ENCODE assay signal across 20 cellular contexts in the genomic region with DNA sequence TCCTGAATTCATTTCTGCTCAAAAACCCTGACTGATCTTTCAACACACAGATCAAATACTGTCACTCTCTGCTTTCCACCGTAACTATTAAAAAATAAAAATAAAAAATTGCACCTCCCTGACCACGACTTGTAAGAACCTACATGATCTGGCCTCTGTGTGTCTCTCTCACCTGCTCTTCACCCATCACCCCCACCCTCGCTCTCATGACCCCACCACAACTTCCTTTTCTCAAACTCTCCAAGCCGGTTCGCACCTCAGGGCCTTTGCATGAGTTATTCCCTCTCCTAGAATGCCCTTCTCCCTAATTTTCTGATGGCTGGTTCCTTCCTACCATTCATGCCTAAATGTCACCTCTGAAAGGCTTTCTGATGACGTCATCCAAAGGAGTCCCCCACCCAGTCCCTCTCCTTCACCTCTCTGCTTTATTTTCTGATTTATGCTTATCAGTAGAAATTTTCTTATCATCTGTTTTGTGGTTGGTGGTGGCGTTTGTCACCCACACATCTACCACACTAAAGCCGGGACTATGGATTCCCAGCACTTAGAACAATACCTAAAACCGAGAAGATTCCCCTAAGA. TPM values are rescaled to one million over a fixed set of nuclear protein-coding genes. Genes with fewer than 3 reads are reported as not detected.
DNase-seq lines count a peak whose midpoint lies in the region; ATAC-seq, FAIRE-seq and TF ChIP-seq lines count a peak whose summit lies in the region.
"Had no signal": no experiment of that assay in that cellular context is flagged by ENCODE, and none has a peak within 500 bp of the region (broad histone marks: within the 10 kb centered on the region; RNA-seq: fewer than 3 reads in every experiment).

No MANE protein-coding gene starts in this region.

- H3K27ac Mint-ChIP-seq in HFFc6 = peak overlapping the region; percentile 25; the same call in 1 of the 2 replicates
- H3K27ac Mint-ChIP-seq: CD8-positive, alpha-beta T cell had no signal

- no peak overlapping the region for H2AFZ ChIP-seq in GM12878 (ENCODE audit: control insufficient read depth, low read depth, low read length)
- H2AFZ ChIP-seq in HepG2 (ENCODE audit: low read length) = no peak overlapping the region

- ATAC-seq in GM12878 (peak; percentile 52; the same call in 2 of the 3 replicates), HepG2 (peak; percentile 19), heart left ventricle (no peak)
- ATAC-seq: CD8-positive, alpha-beta T cell had no signal

- 38% methylated on average over 9 of the region's 9 CpGs for WGBS in GM12878 (ENCODE audit: insufficient coverage, insufficient replicate concordance, low lambda C conversion rate, missing lambda C conversion rate)
- WGBS in HepG2 (ENCODE audit: low lambda C conversion rate) = 93% methylated on average over 9 of the region's 9 CpGs
- 79 to 84% (median 81%) methylated on average over 9 of the region's 9 CpGs for WGBS in heart left ventricle, 4 donors

- H3K36me3 Mint-ChIP-seq in HFFc6 (ENCODE audit: low read depth) = peaks cover 12% of the 10 kb centered on the region
- H3K36me3 Mint-ChIP-seq: CD8-positive, alpha-beta T cell had no signal

- no peak overlapping the region for H3K4me3 Mint-ChIP-seq in HFFc6
- H3K4me3 Mint-ChIP-seq: CD8-positive, alpha-beta T cell had no signal

- DNase-seq in HFFc6 (no peak), GM12878 (ENCODE audit: low read depth, low spot score) (no peak), HepG2 (ENCODE audit: low spot score) (no peak), NCI-H146 (lab: John Stamatoyannopoulos, UW) (no peak), heart left ventricle (no peak), Ammon's horn (ENCODE audit: low spot score) (no peak)
- DNase-seq: Calu3; CD8-positive, alpha-beta T cell; DMS79; KBM-7; NCI-H1105; NCI-H1694 treated with DMSO at 0.1 percent for 48 hours; NCI-H2107; NCI-H2227 treated with DMSO at 0.1 percent for 48 hours; NCI-H510A treated with DMSO at 0.1 percent for 48 hours had no signal

- no peak overlapping the region for H3K4me2 ChIP-seq in GM12878 (ENCODE audit: control insufficient read depth, insufficient read depth)
- peak overlapping the region; percentile 43; the same call in 1 of the 2 replicates for H3K4me2 ChIP-seq in HepG2 (ENCODE audit: low read depth, low read length)
- H3K4me2 ChIP-seq: BLaER1 treated with 17β-estradiol and CSF1 and Interleukin-3, amounts not matched to agents 10 nM and 100 nM had no signal

- no peaks in the 10 kb centered on the region for H3K27me3 Mint-ChIP-seq in HFFc6 (ENCODE audit: insufficient read depth)

- CTCF ChIA-PET in GM12878 (lab: Yijun Ruan, JAX) = interaction anchor here (1.2 kb wide), 2 partner anchors 174 to 301 kb away, joined by 3 to 6 read pairs; no protein-coding TSS in a partner anchor
- CTCF ChIA-PET in HepG2 (lab: Yijun Ruan, JAX; ENCODE audit: low intra/inter-chr PET ratio, low total read pairs) = interaction anchor here (1.1 kb wide), 1 partner anchor 174 kb away, joined by 3 read pairs; no protein-coding TSS in a partner anchor

- in situ Hi-C loops in GM12878 (cut with MboI) = no loop called here
- in situ Hi-C loops in HepG2 (cut with HindIII; ENCODE audit: extremely low pct_ligation_motif_present, low pct_unique_long_range_greater_than_20kb) = loop anchor here (25.0 kb wide), 1 partner anchor 339 kb away; no protein-coding TSS in a partner anchor

- intact Hi-C loops in GM12878 (cut with micrococcal nuclease; ENCODE audit: unreplicated experiment) = no loop called here
- intact Hi-C loops in HepG2 (cut with micrococcal nuclease; ENCODE audit: unreplicated experiment) = loop anchor here (1.0 to 10.0 kb wide), 3 partner anchors 8 to 303 kb away; no protein-coding TSS in a partner anchor
- intact Hi-C loops in heart left ventricle (cut with DNase I) = loop anchor here in 4 of 10 donors (5.0 to 10.0 kb wide), 2 partner anchors 47 to 54 kb away; no protein-coding TSS in a partner anchor

- H3K36me3 ChIP-seq in GM12878 (ENCODE audit: control insufficient read depth in 2 of 2, insufficient read depth in 2 of 2, low read length in 1 of 2) (no peaks in the 10 kb centered on the region), HepG2 (replicated peaks in 1 of 2; ENCODE audit: control insufficient read depth in 1 of 2, insufficient read depth in 2 of 2, low read length in 2 of 2) (peaks cover 11 to 42% of the 10 kb centered on the region in 2 experiments), heart left ventricle (no peaks in the 10 kb centered on the region)

- TF ChIP-seq EP300 in GM12878 (IDR thresholded peaks at IDR 0.05; ENCODE audit: borderline replicate concordance in 1 of 2, control insufficient read depth in 1 of 2, low read depth in 2 of 2, low read length in 2 of 2) (no peak), HepG2 (IDR thresholded peaks at IDR 0.05; ENCODE audit: low read depth in 2 of 2, low read length in 2 of 2) (no peak), HepG2 (CRISPR knock-in tag; IDR thresholded peaks at IDR 0.05; ENCODE audit: borderline replicate concordance) (no peak)

- no peaks in the 10 kb centered on the region; the same call in 2 of the 3 replicates for H3K9me3 ChIP-seq in GM12878 (replicated peaks; ENCODE audit: control insufficient read depth, insufficient read depth, low read length)
- H3K9me3 ChIP-seq in HepG2 (ENCODE audit: low read length) = no peaks in the 10 kb centered on the region
- no peaks in the 10 kb centered on the region for H3K9me3 ChIP-seq in heart left ventricle

- POLR2A ChIA-PET in GM12878 (lab: Charles Lee) (no interaction called here), HepG2 (lab: Yijun Ruan, JAX) (interaction anchor here (1.0 to 4.8 kb wide), 4 partner anchors 9 to 87 kb away, joined by 3 to 48 read pairs (median 4); a partner anchor contains a TSS)

- no peak overlapping the region for H3K27ac ChIP-seq in GM12878 (ENCODE audit: control insufficient read depth, insufficient read depth)
- peak overlapping the region; percentile 5 for H3K27ac ChIP-seq in HepG2 (ENCODE audit: extremely low read length, insufficient read depth, low read length)
- peak overlapping the region; percentile 90 for H3K27ac ChIP-seq in temporal lobe (ENCODE audit: low read depth, low read length)
- H3K27ac ChIP-seq in heart left ventricle = no peak overlapping the region
- H3K27ac ChIP-seq: BLaER1 treated with 17β-estradiol and CSF1 and Interleukin-3, amounts not matched to agents 10 nM and 100 nM; SK-N-MC had no signal

- RAD21 ChIA-PET in GM12878 (lab: Charles Lee; ENCODE audit: unreplicated experiment) = interaction anchor here (1.4 kb wide), 1 partner anchor 112 kb away, joined by 3 read pairs; no protein-coding TSS in a partner anchor

- SMC1A ChIA-PET in GM12878 (lab: Charles Lee; ENCODE audit: uncharacterized antibody, unreplicated experiment) = interaction anchor here (0.6 to 1.4 kb wide), 3 partner anchors 12 to 172 kb away, joined by 3 to 4 read pairs (median 3); no protein-coding TSS in a partner anchor

- H3K4me1 ChIP-seq in GM12878 (ENCODE audit: control insufficient read depth, insufficient read depth, low read length) = no peaks in the 10 kb centered on the region
- H3K4me1 ChIP-seq in HepG2 (ENCODE audit: insufficient read depth, low read length) = peaks cover 80% of the 10 kb centered on the region
- peaks cover 0 to 34% (median 9%) of the 10 kb centered on the region in 12 donors for H3K4me1 ChIP-seq in heart left ventricle

- H3K79me2 ChIP-seq in GM12878 (ENCODE audit: control insufficient read depth, insufficient read depth, low read length) (no peaks in the 10 kb centered on the region), HepG2 (ENCODE audit: insufficient read depth, low read length) (peaks cover 95% of the 10 kb centered on the region)

- H4K20me1 ChIP-seq in GM12878 (ENCODE audit: control insufficient read depth, insufficient read depth) = no peaks in the 10 kb centered on the region
- peaks cover 60% of the 10 kb centered on the region for H4K20me1 ChIP-seq in HepG2 (ENCODE audit: insufficient read depth, low read length)

- TF ChIP-seq POLR2A in GM12878 (IDR thresholded peaks at IDR 0.05; ENCODE audit: low read depth, low read length) (no peak), HepG2 (IDR thresholded peaks at IDR 0.05; ENCODE audit: insufficient read depth in 1 of 2, low read depth in 2 of 2, low read length in 2 of 2) (no peak), heart left ventricle (IDR thresholded peaks at IDR 0.05) (no peak)

- H3K9me3 Mint-ChIP-seq in HFFc6 = no peaks in the 10 kb centered on the region
- H3K9me3 Mint-ChIP-seq: CD8-positive, alpha-beta T cell had no signal

- BruUV-seq in GM12878 (replicated peaks; lab: Mats Ljungman, UMichigan) = no TSS peak
- BruUV-seq in HepG2 (replicated peaks; lab: Mats Ljungman, UMichigan) = no TSS peak

- TF ChIP-seq RAD21 in GM12878 (IDR thresholded peaks at IDR 0.05; ENCODE audit: insufficient read depth, low read depth, low read length) (no peak), HepG2 (CRISPR knock-in tag; IDR thresholded peaks at IDR 0.05) (no peak)

- H3K4me1 Mint-ChIP-seq in HFFc6 (ENCODE audit: low read depth) = peaks cover 18% of the 10 kb centered on the region

- H3K27me3 ChIP-seq in GM12878 (replicated peaks in 1 of 2; ENCODE audit: control insufficient read depth in 2 of 2, insufficient read depth in 2 of 2, low read length in 1 of 2) (0 out of 4 replicates have a peak, but pooled peaks cover 0 to 1% of the 10 kb centered on the region in 2 experiments), HepG2 (ENCODE audit: control insufficient read depth in 1 of 2, insufficient read depth in 2 of 2, low read length in 2 of 2) (no peaks in the 10 kb centered on the region), heart left ventricle (no peaks in the 10 kb centered on the region)
- H3K27me3 ChIP-seq: BLaER1 treated with 17β-estradiol and CSF1 and Interleukin-3, amounts not matched to agents 10 nM and 100 nM had no signal

- TF ChIP-seq CTCF in HFFc6 (IDR thresholded peaks at IDR 0.05) = no peak
- TF ChIP-seq CTCF in GM12878 (IDR thresholded peaks at IDR 0.05 in 2 of 3, conservative IDR thresholded peaks at IDR 0.05 in 1 of 3; ENCODE audit: control insufficient read depth in 2 of 3, extremely low read depth in 1 of 3, insufficient read depth in 1 of 3, low read depth in 3 of 3, low read length in 3 of 3) = no peak
- TF ChIP-seq CTCF in HepG2 (CRISPR knock-in tag; IDR thresholded peaks at IDR 0.05) = no peak
- no peak for TF ChIP-seq CTCF in heart left ventricle (IDR thresholded peaks at IDR 0.05)

- FAIRE-seq in GM12878 (lab: Jason Lieb, UNC) (no peak), HepG2 (lab: Jason Lieb, UNC) (no peak)
- FAIRE-seq: H54 had no signal

- H3K9ac ChIP-seq in GM12878 (ENCODE audit: control insufficient read depth, insufficient read depth, low read length) (no peak overlapping the region), HepG2 (ENCODE audit: insufficient read depth, low read depth, low read length) (no peak overlapping the region)
- H3K9ac ChIP-seq: BLaER1 treated with 17β-estradiol and CSF1 and Interleukin-3, amounts not matched to agents 10 nM and 100 nM had no signal

- no peak overlapping the region for H3K4me3 ChIP-seq in GM12878
- no peak overlapping the region for H3K4me3 ChIP-seq in HepG2 (replicated peaks in 1 of 3; ENCODE audit: insufficient read depth in 1 of 3, low read depth in 2 of 3, low read length in 3 of 3)
- no peak overlapping the region for H3K4me3 ChIP-seq in heart left ventricle
- H3K4me3 ChIP-seq: BLaER1 treated with 17β-estradiol and CSF1 and Interleukin-3, amounts not matched to agents 10 nM and 100 nM; SK-N-MC had no signal

RNA-seq across cellular contexts. Expression of a gene that starts 9.1 kb away (rescaled TPM):
- 10 to 100 TPM; 15.3 to 21.7 (median 18.7) TPM for total RNA-seq in HFFc6 (2021; fragmentation: NEBNext Ultra II Directional; extraction: Animal tissue kit (Norgen Biotek cat#: 25700))
- 1.1 and 1.3 TPM in 2 replicates for total RNA-seq in GM12878 (2013; cell fraction: nucleolus; rRNA removed)
- total RNA-seq in GM12878 (2014; rRNA removed) = under 0.01 and 0.05 TPM in 2 replicates
- total RNA-seq in GM12878 (2014; rRNA removed; fragmentation: Illumina TruSeq; extraction: Trizol) = 0.05 and 0.13 TPM in 2 replicates
- total RNA-seq in GM12878 (2021) = 0.11 and 0.31 TPM in 2 replicates
- polyA plus RNA-seq in GM12878 (2011; ENCODE audit: low read depth) = 0.12 TPM
- polyA plus RNA-seq in GM12878 (2011; rRNA removed) = 0.48 and 0.66 TPM in 2 replicates
- 0.48 and 0.72 TPM in 2 replicates for polyA plus RNA-seq in GM12878 (2011; cell fraction: cytosol; rRNA removed)
- 0.22 and 0.88 TPM in 2 replicates for polyA plus RNA-seq in GM12878 (2011; cell fraction: nucleus; rRNA removed)
- polyA plus RNA-seq in GM12878 (2012) = 0.41 and 0.66 TPM in 2 replicates
- 0.13 TPM in 1 of 2 replicates, not detected in the other for polyA plus RNA-seq in GM12878 (2014; fragmentation: Illumina TruSeq; extraction: Trizol)
- polyA plus RNA-seq in GM12878 (2014; fragmentation: Nextera tagmentation; extraction: Ambion mirVana) = under 1 TPM; 0.02 to 0.05 TPM
- polyA plus RNA-seq in GM12878 (2014; rRNA removed) = 0.10 TPM in 1 of 2 replicates, not detected in the other
- polyA plus RNA-seq in GM12878 (2016; fragmentation: Nextera tagmentation; extraction: Ambion mirVana) = not detected
- 0.73 and 0.77 TPM in 2 replicates for polyA minus RNA-seq in GM12878 (2011; rRNA and poly(A)+ RNA removed)
- 0.31 and 0.67 TPM in 2 replicates for polyA minus RNA-seq in GM12878 (2011; cell fraction: cytosol; rRNA and poly(A)+ RNA removed)
- polyA minus RNA-seq in GM12878 (2011; cell fraction: nucleus; rRNA and poly(A)+ RNA removed) = 0.12 and 0.19 TPM in 2 replicates
- total RNA-seq in HepG2 (2016; rRNA removed; fragmentation: Illumina TruSeq; extraction: Trizol) = 38.3 and 38.6 TPM in 2 replicates
- total RNA-seq in HepG2 (2016; cell fraction: cytosol; rRNA removed; fragmentation: Illumina TruSeq; extraction: Trizol; ENCODE audit: low read depth) = 18.4 and 19.1 TPM in 2 replicates
- total RNA-seq in HepG2 (2016; cell fraction: insoluble cytoplasmic fraction; rRNA removed; fragmentation: Illumina TruSeq; extraction: Trizol) = 32.0 and 35.6 TPM in 2 replicates
- total RNA-seq in HepG2 (2016; cell fraction: membrane; rRNA removed; fragmentation: Illumina TruSeq; extraction: Trizol) = 26.6 and 26.7 TPM in 2 replicates
- 20.9 and 24.2 TPM in 2 replicates for total RNA-seq in HepG2 (2016; cell fraction: nucleus; rRNA removed; fragmentation: Illumina TruSeq; extraction: Trizol)
- 9.2 and 9.8 TPM in 2 replicates for polyA plus RNA-seq in HepG2 (2011; rRNA removed)
- 6.3 and 7.8 TPM in 2 replicates for polyA plus RNA-seq in HepG2 (2011; cell fraction: cytosol; rRNA removed)
- polyA plus RNA-seq in HepG2 (2011; cell fraction: nucleus; rRNA removed) = 8.2 and 9.9 TPM in 2 replicates
- polyA plus RNA-seq in HepG2 (2012) = 26.2 and 28.1 TPM in 2 replicates
- polyA plus RNA-seq in HepG2 (2016; cell fraction: cytosol; fragmentation: Illumina TruSeq; extraction: Trizol; ENCODE audit: low read depth) = 2.8 and 4.0 TPM in 2 replicates
- 31.5 and 36.8 TPM in 2 replicates for polyA plus RNA-seq in HepG2 (2016; cell fraction: insoluble cytoplasmic fraction; fragmentation: Illumina TruSeq; extraction: Trizol; ENCODE audit: low read depth)
- 12.5 and 12.6 TPM in 2 replicates for polyA plus RNA-seq in HepG2 (2016; cell fraction: membrane; fragmentation: Illumina TruSeq; extraction: Trizol; ENCODE audit: low read depth)
- polyA plus RNA-seq in HepG2 (2016; cell fraction: nucleus; fragmentation: Illumina TruSeq; extraction: Trizol; ENCODE audit: insufficient read depth, low read depth) = 27.9 and 29.1 TPM in 2 replicates
- 1.5 and 15.6 TPM in 2 replicates for polyA minus RNA-seq in HepG2 (2011; rRNA and poly(A)+ RNA removed; ENCODE audit: low replicate concordance)
- 9.9 TPM in 2 replicates for polyA minus RNA-seq in HepG2 (2011; cell fraction: cytosol; rRNA and poly(A)+ RNA removed)
- 17.1 and 21.3 TPM in 2 replicates for polyA minus RNA-seq in HepG2 (2011; cell fraction: nucleus; rRNA and poly(A)+ RNA removed)
- total RNA-seq in temporal lobe = 2.2 TPM
- 10 to 100 TPM in 8 of 9 donors, 1 to 10 TPM in 1; 9.6 to 30.7 (median 22.9) TPM for total RNA-seq in heart left ventricle
- 1 to 10 TPM; 5.9 to 9.8 TPM for polyA plus RNA-seq in heart left ventricle
- total RNA-seq: CD8-positive, alpha-beta T cell; OCI-LY7 had no signal

Comparison
In these comparisons a context has a peak if more than half of its experiments do, and no peak if none do; other contexts are left out.
1. ATAC-seq: peak in GM12878 (single experiment) and HepG2 (single experiment); none in heart left ventricle (0 of 4).
2. H3K27ac ChIP-seq: peak in HepG2 (single experiment) and temporal lobe (single experiment); none in GM12878 (single experiment) and heart left ventricle (0 of 12).